8 cellular contexts compared by ENCODE assay signal in genomic region chr19:54325194-54325621, GRCh38. TPM values are rescaled to one million over a fixed set of nuclear protein-coding genes. Genes with fewer than 3 reads are reported as not detected.
DNase-seq lines count a peak whose midpoint lies in the region; ATAC-seq and TF ChIP-seq lines count a peak whose summit lies in the region.

No MANE protein-coding gene starts in this region.

- DNase-seq in DMS114 treated with DMSO at 0.1 percent for 48 hours (lab: John Stamatoyannopoulos, UW; ENCODE audit: unreplicated experiment) (peak; percentile 55), HT1080 (ENCODE audit: low read depth) (peak; percentile 20), SK-N-DZ (ENCODE audit: low spot score) (peak; percentile 4), adrenal gland (peak in 3 of 7 donors; percentile 35 to 53 (median 50)), iPS-NIHi7 (ENCODE audit: extremely low spot score) (peak; percentile 63), NCI-H524 treated with DMSO at 0.1 percent for 48 hours (lab: John Stamatoyannopoulos, UW) (no peak)
- peak; percentile 61 for DNase-seq in stimulated activated CD4-positive, alpha-beta T cell treated with anti-CD3 and anti-CD28 coated beads, Interleukin-4, amount 100 ng/mL, for 24 hours

- no peaks in the 10 kb centered on the region for H3K36me3 ChIP-seq in adrenal gland (replicated peaks in 1 of 2)

- H3K27ac ChIP-seq in adrenal gland: no peak overlapping the region

- WGBS in adrenal gland, 4 donors: 3 to 9% (median 5%) methylated on average over 4 of the region's 4 CpGs

- intact Hi-C loops in adrenal gland (cut with DNase I): loop anchor here in 1 of 2 donors (5.0 kb wide), 1 partner anchor 62 kb away; no protein-coding TSS in a partner anchor

- TF ChIP-seq POLR2A in adrenal gland (IDR thresholded peaks at IDR 0.05): no peak

- H3K27me3 ChIP-seq in adrenal gland: peaks cover 6% of the 10 kb centered on the region

- no peaks in the 10 kb centered on the region for H3K4me1 ChIP-seq in adrenal gland (replicated peaks in 1 of 2)

- no peak for ATAC-seq in HG02678 (IDR thresholded peaks at IDR 0.05; ENCODE audit: unreplicated experiment)

- H3K4me3 ChIP-seq in adrenal gland: no peak overlapping the region

- TF ChIP-seq CTCF in adrenal gland (IDR thresholded peaks at IDR 0.05): peak; percentile 59 to 85 (median 76)

- no peaks in the 10 kb centered on the region for H3K9me3 ChIP-seq in adrenal gland (replicated peaks in 1 of 3)

RNA-seq across cellular contexts. Expression of gene LILRA5, which starts 12.2 kb away (rescaled TPM):
- total RNA-seq in HT1080 (2014; rRNA removed; shearing (Covaris generic)): not detected in 2 replicates
- polyA plus RNA-seq in HT1080 (2015; cell fraction: cytosol; rRNA removed): not detected in 2 replicates
- not detected in 2 replicates for polyA plus RNA-seq in HT1080 (2015; cell fraction: nucleus; rRNA removed)
- polyA plus RNA-seq in SK-N-DZ (2014; cell fraction: cytosol; rRNA removed): not detected in 2 replicates
- not detected in 2 replicates for polyA plus RNA-seq in SK-N-DZ (2014; cell fraction: nucleus; rRNA removed)
- total RNA-seq in adrenal gland: 1 to 10 TPM in 6 of 8 donors, under 1 TPM in 1, not detected in 1; 0.72 to 6.2 (median 3.0) TPM
- 1 to 10 TPM; 1.9 to 3.1 (median 2.1) TPM for polyA plus RNA-seq in adrenal gland

RNA-seq across cellular contexts. Expression of gene LILRA4, which starts 13.8 kb away (rescaled TPM):
- total RNA-seq in HT1080 (2014; rRNA removed; shearing (Covaris generic)): not detected in 2 replicates
- polyA plus RNA-seq in HT1080 (2015; cell fraction: cytosol; rRNA removed): not detected in 2 replicates
- polyA plus RNA-seq in HT1080 (2015; cell fraction: nucleus; rRNA removed): not detected in 2 replicates
- polyA plus RNA-seq in SK-N-DZ (2014; cell fraction: cytosol; rRNA removed): not detected in 2 replicates
- polyA plus RNA-seq in SK-N-DZ (2014; cell fraction: nucleus; rRNA removed): not detected in 2 replicates
- total RNA-seq in adrenal gland: 1 to 10 TPM in 1 of 8 donors, under 1 TPM in 3, not detected in 4; 0.18 to 1.3 (median 0.33) TPM
- not detected for polyA plus RNA-seq in adrenal gland

RNA-seq across cellular contexts. Expression of gene LAIR1, which starts 39.5 kb away (rescaled TPM):
- not detected in 2 replicates for total RNA-seq in HT1080 (2014; rRNA removed; shearing (Covaris generic))
- polyA plus RNA-seq in HT1080 (2015; cell fraction: cytosol; rRNA removed): not detected in 2 replicates
- polyA plus RNA-seq in HT1080 (2015; cell fraction: nucleus; rRNA removed): not detected in 2 replicates
- not detected in 2 replicates for polyA plus RNA-seq in SK-N-DZ (2014; cell fraction: cytosol; rRNA removed)
- not detected in 2 replicates for polyA plus RNA-seq in SK-N-DZ (2014; cell fraction: nucleus; rRNA removed)
- total RNA-seq in adrenal gland: 10 to 100 TPM; 12.0 to 80.7 (median 50.8) TPM
- 10 to 100 TPM; 14.4 to 39.2 (median 21.6) TPM for polyA plus RNA-seq in adrenal gland

RNA-seq across cellular contexts. Expression of gene LILRB2, which starts 44.3 kb away (rescaled TPM):
- not detected in 2 replicates for total RNA-seq in HT1080 (2014; rRNA removed; shearing (Covaris generic))
- polyA plus RNA-seq in HT1080 (2015; cell fraction: cytosol; rRNA removed): not detected in 2 replicates
- not detected in 2 replicates for polyA plus RNA-seq in HT1080 (2015; cell fraction: nucleus; rRNA removed)
- polyA plus RNA-seq in SK-N-DZ (2014; cell fraction: cytosol; rRNA removed): not detected in 2 replicates
- polyA plus RNA-seq in SK-N-DZ (2014; cell fraction: nucleus; rRNA removed): not detected in 2 replicates
- total RNA-seq in adrenal gland: 10 to 100 TPM in 2 of 8 donors, 1 to 10 TPM in 5, under 1 TPM in 1; 0.66 to 14.7 (median 8.2) TPM
- polyA plus RNA-seq in adrenal gland: 10 to 100 TPM in 2 of 3 donors, 1 to 10 TPM in 1; 4.2 to 16.5 (median 10.7) TPM

Comparison
In these comparisons a context has a peak if more than half of its experiments do, and no peak if none do; other contexts are left out.
1. RNA of gene LAIR1, which starts 39.5 kb away (total RNA-seq): 12.0 to 80.7 TPM in adrenal gland; not detected in HT1080; every median in the first group is over 10 times any median in the second.